ENCODE assay signal across 8 cellular contexts in the genomic region with DNA sequence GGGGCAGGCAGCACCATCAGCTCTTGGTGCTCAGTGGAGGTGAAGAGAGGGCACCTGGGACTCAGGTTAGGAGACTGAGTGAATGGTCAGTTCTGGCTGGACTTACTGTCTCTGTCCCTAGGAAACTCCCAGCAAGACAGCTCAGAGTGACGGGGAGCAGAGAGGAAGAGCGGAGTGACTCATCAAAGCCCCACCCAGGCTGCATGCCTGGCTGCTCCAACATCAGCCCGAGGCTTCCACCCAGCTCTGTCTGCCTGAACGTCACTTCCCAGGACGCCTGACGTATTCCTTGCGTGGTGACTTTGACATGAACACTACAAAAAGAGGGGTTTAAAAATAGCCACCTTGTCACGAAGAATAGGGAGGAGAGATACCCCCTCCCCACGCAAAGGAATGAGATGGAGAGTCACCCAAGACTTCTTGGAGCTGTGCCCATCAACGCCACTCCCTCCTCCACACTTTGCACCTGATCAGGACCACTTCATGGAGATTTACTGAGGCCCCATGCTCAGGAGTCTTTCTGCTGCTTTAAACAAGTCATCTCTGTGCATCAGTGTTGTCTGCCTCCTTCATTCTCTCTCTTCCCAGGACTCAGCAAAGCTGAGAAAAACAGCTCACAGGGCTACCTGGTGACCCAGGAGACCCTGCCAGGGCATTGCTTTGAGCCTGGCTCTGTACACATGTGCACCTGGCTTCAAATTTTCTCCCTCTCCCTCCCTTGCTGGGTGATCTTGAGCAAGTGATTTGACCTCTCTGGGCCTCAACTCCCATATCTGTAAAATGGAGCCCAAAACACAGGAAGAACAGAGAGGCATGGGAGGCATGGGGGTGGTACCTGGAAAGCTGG.
DNase-seq lines count a peak whose midpoint lies in the region; ATAC-seq, FAIRE-seq and TF ChIP-seq lines count a peak whose summit lies in the region.
"Had no signal": no experiment of that assay in that cellular context is flagged by ENCODE, and none has a peak within 500 bp of the region (broad histone marks: within the 10 kb centered on the region; RNA-seq: fewer than 3 reads in every experiment).

No MANE protein-coding gene starts in this region.

- WGBS in transverse colon (ENCODE audit: low coverage in 1 of 2), 2 donors: 37% methylated on average over 10 of the region's 10 CpGs; no CpG with 5 or more reads in 1 of the 2 donors

- H3K4me3 ChIP-seq in brain microvascular endothelial cell (ENCODE audit: low read depth, low read length) (no peak overlapping the region), kidney epithelial cell (ENCODE audit: low read depth, low read length) (no peak overlapping the region), transverse colon (no peak overlapping the region)

- H3K36me3 ChIP-seq in brain microvascular endothelial cell (replicated peaks): no peaks in the 10 kb centered on the region
- no peaks in the 10 kb centered on the region for H3K36me3 ChIP-seq in kidney epithelial cell (ENCODE audit: control insufficient read depth, insufficient read depth, low read length)
- no peaks in the 10 kb centered on the region for H3K36me3 ChIP-seq in transverse colon

- in situ Hi-C loops in brain microvascular endothelial cell (cut with HindIII; ENCODE audit: low pct_ligation_motif_present, low sequenced_read_pairs): no loop called here
- in situ Hi-C loops in transverse colon (cut with MboI; ENCODE audit: low pct_ligation_motif_present in 1 of 4, low pct_unique_long_range_greater_than_20kb in 1 of 4, low sequenced_read_pairs in 3 of 4): no loop called here

- FAIRE-seq in HTR-8/SVneo (lab: Jason Lieb, UNC): peak; percentile 96

- intact Hi-C loops in transverse colon (cut with DNase I; ENCODE audit: low total_unique reads): no loop called here

- H3K27me3 ChIP-seq in brain microvascular endothelial cell (replicated peaks) (no peaks in the 10 kb centered on the region), kidney epithelial cell (ENCODE audit: control insufficient read depth, insufficient read depth, low read length) (no peaks in the 10 kb centered on the region), transverse colon (no peaks in the 10 kb centered on the region)

- H3K27ac ChIP-seq in brain microvascular endothelial cell (peak overlapping the region; percentile 64), transverse colon (peak overlapping the region in 1 of 4 donors; percentile 24)

- peak; percentile 90 for DNase-seq in HTR-8/SVneo (ENCODE audit: insufficient read length, low spot score)
- DNase-seq in brain microvascular endothelial cell: peak; percentile 96
- peak; percentile 81 for DNase-seq in kidney epithelial cell (ENCODE audit: low read depth)
- DNase-seq in transverse colon: peak; percentile 57
- DNase-seq in T-helper 1 cell: no peak
- no peak for DNase-seq in stimulated activated CD4-positive, alpha-beta T cell treated with anti-CD3 and anti-CD28 coated beads, Interleukin-4, amount 100 ng/mL, for 4 hours
- DNase-seq: NCI-H2171 had no signal

- no peak for ATAC-seq in HG02884 (IDR thresholded peaks at IDR 0.05; ENCODE audit: unreplicated experiment)

- peaks cover 0 to 6% (median 0%) of the 10 kb centered on the region in 4 donors for H3K4me1 ChIP-seq in transverse colon

- no peak for TF ChIP-seq POLR2A in transverse colon (IDR thresholded peaks at IDR 0.05)

- TF ChIP-seq CTCF in brain microvascular endothelial cell (IDR thresholded peaks at IDR 0.05; ENCODE audit: low read depth, low read length, missing control alignments) (no peak), kidney epithelial cell (IDR thresholded peaks at IDR 0.05; ENCODE audit: insufficient read depth, low read length, poor library complexity, severe bottlenecking) (no peak), transverse colon (IDR thresholded peaks at IDR 0.05) (no peak)

- no peak for TF ChIP-seq EP300 in transverse colon (IDR thresholded peaks at IDR 0.05; ENCODE audit: low read depth)

- H3K9me3 ChIP-seq in transverse colon: no peaks in the 10 kb centered on the region

Comparison
In these comparisons a context has a peak if more than half of its experiments do, and no peak if none do; other contexts are left out.
1. DNase-seq: peak in HTR-8/SVneo (single experiment), brain microvascular endothelial cell (single experiment), kidney epithelial cell (single experiment) and transverse colon (single experiment); none in T-helper 1 cell (0 of 5) and stimulated activated CD4-positive, alpha-beta T cell treated with anti-CD3 and anti-CD28 coated beads, Interleukin-4, amount 100 ng/mL, for 4 hours (0 of 2).